1 cellular context compared by ENCODE assay signal in genomic region chr1:210373878-210374599, GRCh38.
TF ChIP-seq lines count a peak whose summit lies in the region.

No MANE protein-coding gene starts in this region.

TF ChIP-seq in HEK293, 187 proteins besides CTCF, POLR2A, EP300 and RAD21 (continued from another document):
- TF ChIP-seq AEBP2 (tag by site-specific recombination; IDR thresholded peaks at IDR 0.05; ENCODE audit: borderline replicate concordance), result no peak
- TF ChIP-seq GLIS2 (tag by site-specific recombination; IDR thresholded peaks at IDR 0.05), result no peak
- TF ChIP-seq MEIS1 (CRISPR knock-in tag; IDR thresholded peaks at IDR 0.05; ENCODE audit: borderline replicate concordance), result no peak
- TF ChIP-seq ZNF621 (tag by site-specific recombination; IDR thresholded peaks at IDR 0.05), result no peak
- TF ChIP-seq ZNF488 (tag by site-specific recombination; IDR thresholded peaks at IDR 0.05), result no peak
- TF ChIP-seq SP3 (tag by site-specific recombination; IDR thresholded peaks at IDR 0.05), result peak; percentile 34; the same call in 1 of the 2 replicates
- TF ChIP-seq ZSCAN18 (tag by site-specific recombination; IDR thresholded peaks at IDR 0.05), result peak; percentile 43; the same call in 1 of the 2 replicates
- TF ChIP-seq IKZF3 (tag by site-specific recombination; IDR thresholded peaks at IDR 0.05), result peak; percentile 57
- no peak for TF ChIP-seq EGR2 (tag by site-specific recombination; IDR thresholded peaks at IDR 0.05; ENCODE audit: low read depth)
- no peak for TF ChIP-seq ZNF292 (tag by site-specific recombination; IDR thresholded peaks at IDR 0.05; ENCODE audit: borderline replicate concordance, low read depth)
- TF ChIP-seq ZBTB6 (tag by site-specific recombination; IDR thresholded peaks at IDR 0.05), result no peak; the same call in 1 of the 2 replicates
- no peak for TF ChIP-seq BCL11A (tag by site-specific recombination; IDR thresholded peaks at IDR 0.05; ENCODE audit: low read depth)
- peak; percentile 78 for TF ChIP-seq ATF2 (tag by site-specific recombination; IDR thresholded peaks at IDR 0.05; ENCODE audit: low read depth)
- peak; percentile 32; the same call in 1 of the 2 replicates for TF ChIP-seq ZNF518A (tag by site-specific recombination; conservative IDR thresholded peaks at IDR 0.05; ENCODE audit: low read depth)
- TF ChIP-seq ZFP3 (tag by site-specific recombination; IDR thresholded peaks at IDR 0.05; ENCODE audit: low read depth), result no peak
- no peak for TF ChIP-seq ZNF514 (tag by site-specific recombination; IDR thresholded peaks at IDR 0.05)
- TF ChIP-seq ZBTB48 (tag by site-specific recombination; IDR thresholded peaks at IDR 0.05), result peak; percentile 94
- TF ChIP-seq ZNF473 (tag by site-specific recombination; IDR thresholded peaks at IDR 0.05), result no peak
- no peak for TF ChIP-seq ZNF274 (IDR thresholded peaks at IDR 0.05; ENCODE audit: low read length)
- no peak for TF ChIP-seq ZNF274 (tag by site-specific recombination; IDR thresholded peaks at IDR 0.05; ENCODE audit: borderline replicate concordance)
- no peak for TF ChIP-seq ZNF704 (tag by site-specific recombination; IDR thresholded peaks at IDR 0.05)
- 0 out of 2 replicates have a peak, but pooled peaks have one; percentile 28 for TF ChIP-seq ZNF394 (tag by site-specific recombination; IDR thresholded peaks at IDR 0.05; ENCODE audit: borderline replicate concordance)
- TF ChIP-seq GLI2 (tag by site-specific recombination; IDR thresholded peaks at IDR 0.05; ENCODE audit: borderline replicate concordance, low read depth), result peak; percentile 26; the same call in 1 of the 2 replicates
- TF ChIP-seq ZNF2 (tag by site-specific recombination; IDR thresholded peaks at IDR 0.05), result no peak; the same call in none of the 2 replicates
- TF ChIP-seq SP7 (tag by site-specific recombination; IDR thresholded peaks at IDR 0.05), result peak; percentile 62
- TF ChIP-seq KLF8 (tag by site-specific recombination; IDR thresholded peaks at IDR 0.05), result no peak; the same call in 1 of the 2 replicates
- no peak for TF ChIP-seq SETDB1 (IDR thresholded peaks at IDR 0.05; ENCODE audit: insufficient read length, low read length)
- no peak for TF ChIP-seq ZIC2 (tag by site-specific recombination; IDR thresholded peaks at IDR 0.05)
- peak; percentile 89 for TF ChIP-seq PRDM1 (tag by site-specific recombination; IDR thresholded peaks at IDR 0.05)
- TF ChIP-seq BCL6B (tag by site-specific recombination; IDR thresholded peaks at IDR 0.05), result peak; percentile 8; the same call in 1 of the 2 replicates
- 0 out of 2 replicates have a peak, but pooled peaks have one; percentile 51 for TF ChIP-seq ZXDB (tag by site-specific recombination; IDR thresholded peaks at IDR 0.05)
- TF ChIP-seq ZNF132 (tag by site-specific recombination; IDR thresholded peaks at IDR 0.05; ENCODE audit: borderline replicate concordance), result no peak
- TF ChIP-seq ZNF560 (tag by site-specific recombination; IDR thresholded peaks at IDR 0.05; ENCODE audit: borderline replicate concordance), result no peak
- no peak for TF ChIP-seq ZNF211 (tag by site-specific recombination; IDR thresholded peaks at IDR 0.05; ENCODE audit: low read depth)
- TF ChIP-seq OSR2 (tag by site-specific recombination; IDR thresholded peaks at IDR 0.05), result peak; percentile 28; the same call in 1 of the 2 replicates
- no peak for TF ChIP-seq SCRT2 (tag by site-specific recombination; IDR thresholded peaks at IDR 0.05)
- TF ChIP-seq TCF7L2 (IDR thresholded peaks at IDR 0.05; ENCODE audit: borderline replicate concordance, low read depth, low read length), result 0 out of 2 replicates have a peak, but pooled peaks have one; percentile 2
- TF ChIP-seq HOXA7 (CRISPR knock-in tag; IDR thresholded peaks at IDR 0.05; ENCODE audit: borderline replicate concordance), result no peak
- TF ChIP-seq GFI1B (tag by site-specific recombination; IDR thresholded peaks at IDR 0.05), result peak; percentile 59; the same call in 1 of the 2 replicates
- TF ChIP-seq PATZ1 (tag by site-specific recombination; IDR thresholded peaks at IDR 0.05), result no peak
- no peak; the same call in 1 of the 2 replicates for TF ChIP-seq ZSCAN4 (tag by site-specific recombination; IDR thresholded peaks at IDR 0.05)
- no peak for TF ChIP-seq ZNF830 (tag by site-specific recombination; IDR thresholded peaks at IDR 0.05; ENCODE audit: low read depth)
- TF ChIP-seq ZNF837 (tag by site-specific recombination; IDR thresholded peaks at IDR 0.05), result no peak
- no peak for TF ChIP-seq ZNF266 (tag by site-specific recombination; IDR thresholded peaks at IDR 0.05; ENCODE audit: low read depth)
- TF ChIP-seq SP2 (tag by site-specific recombination; IDR thresholded peaks at IDR 0.05), result no peak
TF ChIP-seq in HEK293: peak in this region for 48.
